ENCODE assay signal across 8 cellular contexts in the genomic region with DNA sequence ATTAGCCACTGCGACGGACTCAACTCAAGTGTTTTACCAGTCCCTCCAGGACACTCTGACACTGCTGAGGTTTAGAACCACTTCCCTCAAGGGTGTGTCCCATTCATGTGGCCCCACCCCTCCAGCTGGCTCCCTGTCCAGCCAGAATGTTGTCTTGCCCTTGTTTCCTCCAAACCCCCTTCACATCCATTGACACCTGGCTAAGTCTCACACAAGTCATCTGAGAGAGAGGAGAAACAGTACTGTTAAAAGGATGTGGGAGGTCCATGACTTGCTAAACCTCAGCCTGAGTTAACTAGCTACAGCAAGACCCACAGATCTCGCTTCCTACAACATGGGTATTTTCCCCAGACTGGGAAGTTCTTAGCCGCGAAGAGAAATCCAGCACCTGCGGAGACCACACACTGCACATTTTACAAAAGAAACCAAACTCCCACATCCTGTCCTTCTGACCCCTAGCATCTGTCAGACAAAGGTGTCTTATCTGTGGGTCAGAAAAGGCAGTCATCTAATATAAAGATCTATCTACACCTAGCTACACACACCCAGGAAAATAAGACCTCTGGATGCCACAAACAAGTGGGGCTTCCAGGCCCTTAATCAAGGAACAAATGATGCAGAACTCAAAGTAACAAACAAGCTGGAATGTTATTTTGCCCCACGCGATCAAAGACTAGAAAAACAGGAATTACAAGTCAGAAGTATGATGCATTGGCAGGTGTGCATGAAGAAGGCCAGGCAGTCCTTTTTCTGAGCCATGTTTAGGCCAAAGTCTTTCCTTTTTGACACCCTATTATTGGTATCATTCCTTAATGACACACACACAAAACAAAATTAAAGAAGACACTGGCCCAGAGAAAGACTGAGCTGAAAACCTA. TPM values are rescaled to one million over a fixed set of nuclear protein-coding genes. Genes with fewer than 3 reads are reported as not detected.
DNase-seq lines count a peak whose midpoint lies in the region; ATAC-seq, FAIRE-seq and TF ChIP-seq lines count a peak whose summit lies in the region.

No MANE protein-coding gene starts in this region.

- TF ChIP-seq CTCF in kidney (IDR thresholded peaks at IDR 0.05; ENCODE audit: borderline replicate concordance, extremely low read depth, insufficient read depth) = no peak
- TF ChIP-seq CTCF in esophagus muscularis mucosa (IDR thresholded peaks at IDR 0.05) = no peak

- H3K36me3 ChIP-seq in Karpas-422 (ENCODE audit: insufficient read depth, low read length) (no peaks in the 10 kb centered on the region), kidney (ENCODE audit: control insufficient read depth in 1 of 2, insufficient read depth in 2 of 2, low read length in 2 of 2) (no peaks in the 10 kb centered on the region), esophagus muscularis mucosa (no peaks in the 10 kb centered on the region)

- H3K27ac ChIP-seq in Karpas-422 (ENCODE audit: low read length) = peak overlapping the region; percentile 30
- H3K27ac ChIP-seq in kidney (ENCODE audit: low read depth in 2 of 2, low read length in 2 of 2) = peak overlapping the region; percentile 30 to 91
- H3K27ac ChIP-seq in esophagus muscularis mucosa (replicated peaks in 1 of 4) = no peak overlapping the region

- WGBS in esophagus muscularis mucosa = 75% methylated on average over 8 of the region's 8 CpGs

- DNase-seq in H4 (ENCODE audit: low spot score) (peak; percentile 47), Karpas-422 (no peak), kidney (no peak), SHP77 treated with DMSO at 0.1 percent for 48 hours (lab: John Stamatoyannopoulos, UW) (no peak), esophagus muscularis mucosa (ENCODE audit: extremely low spot score) (no peak), NCI-H1092 (lab: John Stamatoyannopoulos, UW) (no peak)
- DNase-seq in activated CD8-positive, alpha-beta memory T cell treated with anti-CD3 and anti-CD28 coated beads, Interleukin-2, amount 10 ng/mL, durations not matched to agents 7 days and 5 days = peak; percentile 78

- no peak overlapping the region for H2AFZ ChIP-seq in Karpas-422 (ENCODE audit: low read length)

- no peaks in the 10 kb centered on the region for H3K9me3 Mint-ChIP-seq in activated CD8-positive, alpha-beta memory T cell treated with anti-CD3 and anti-CD28 coated beads, Interleukin-2, amount 10 ng/mL, durations not matched to agents 7 days and 5 days (ENCODE audit: low read depth)

- no peak for FAIRE-seq in kidney (lab: Jason Lieb, UNC)

- H3K4me1 Mint-ChIP-seq in activated CD8-positive, alpha-beta memory T cell treated with anti-CD3 and anti-CD28 coated beads, Interleukin-2, amount 10 ng/mL, durations not matched to agents 7 days and 5 days = peaks cover 75% of the 10 kb centered on the region

- ATAC-seq in GM18519 (IDR thresholded peaks at IDR 0.05; ENCODE audit: low FRiP score, unreplicated experiment) = peak; percentile 79
- peak; percentile 83 for ATAC-seq in activated CD8-positive, alpha-beta memory T cell treated with anti-CD3 and anti-CD28 coated beads, Interleukin-2, amount 10 ng/mL, durations not matched to agents 7 days and 5 days

- H3K27ac Mint-ChIP-seq in activated CD8-positive, alpha-beta memory T cell treated with anti-CD3 and anti-CD28 coated beads, Interleukin-2, amount 10 ng/mL, durations not matched to agents 7 days and 5 days = peak overlapping the region; percentile 76

- H3K4me2 ChIP-seq in Karpas-422 (ENCODE audit: low read depth, low read length, poor library complexity, severe bottlenecking) = no peak overlapping the region

- peaks cover 10% of the 10 kb centered on the region for H3K36me3 Mint-ChIP-seq in activated CD8-positive, alpha-beta memory T cell treated with anti-CD3 and anti-CD28 coated beads, Interleukin-2, amount 10 ng/mL, durations not matched to agents 7 days and 5 days

- no peaks in the 10 kb centered on the region for H3K27me3 Mint-ChIP-seq in activated CD8-positive, alpha-beta memory T cell treated with anti-CD3 and anti-CD28 coated beads, Interleukin-2, amount 10 ng/mL, durations not matched to agents 7 days and 5 days

- TF ChIP-seq POLR2A in esophagus muscularis mucosa (IDR thresholded peaks at IDR 0.05; ENCODE audit: low read depth) = no peak

- peaks cover 76% of the 10 kb centered on the region for H4K20me1 ChIP-seq in Karpas-422 (ENCODE audit: insufficient read depth, low read depth, low read length)

- H3K9ac ChIP-seq in Karpas-422 (ENCODE audit: low read length) (no peak overlapping the region), kidney (ENCODE audit: low read length in 2 of 2) (no peak overlapping the region)

- H3K9me3 ChIP-seq in Karpas-422 (ENCODE audit: low read length) (no peaks in the 10 kb centered on the region), kidney (ENCODE audit: control insufficient read depth in 1 of 2, low read length in 2 of 2) (no peaks in the 10 kb centered on the region), esophagus muscularis mucosa (no peaks in the 10 kb centered on the region)

- no peak overlapping the region for H3K4me3 ChIP-seq in Karpas-422 (ENCODE audit: low read length)
- H3K4me3 ChIP-seq in kidney (ENCODE audit: low read length in 2 of 2) = no peak overlapping the region
- H3K4me3 ChIP-seq in esophagus muscularis mucosa = no peak overlapping the region

- TF ChIP-seq EP300 in esophagus muscularis mucosa (IDR thresholded peaks at IDR 0.05) = no peak

- H3K9me2 ChIP-seq in Karpas-422 (replicated peaks; ENCODE audit: insufficient read depth, low read length) = no peaks in the 10 kb centered on the region

- H3K79me2 ChIP-seq in Karpas-422 (ENCODE audit: low read length) = peaks cover 99% of the 10 kb centered on the region

- H3K4me3 Mint-ChIP-seq in activated CD8-positive, alpha-beta memory T cell treated with anti-CD3 and anti-CD28 coated beads, Interleukin-2, amount 10 ng/mL, durations not matched to agents 7 days and 5 days = peak overlapping the region; percentile 51

- H3K27me3 ChIP-seq in Karpas-422 (ENCODE audit: low read length) (no peaks in the 10 kb centered on the region), esophagus muscularis mucosa (no peaks in the 10 kb centered on the region)

- H3K4me1 ChIP-seq in Karpas-422 (ENCODE audit: low read length) (peaks cover 97% of the 10 kb centered on the region), kidney (ENCODE audit: control insufficient read depth in 1 of 2, insufficient read depth in 1 of 2, low read depth in 1 of 2, low read length in 2 of 2) (peaks cover 0 to 9% of the 10 kb centered on the region in 2 donors), esophagus muscularis mucosa (peaks cover 0 to 5% (median 0%) of the 10 kb centered on the region in 4 donors)

- CTCF ChIA-PET in activated CD8-positive, alpha-beta memory T cell treated with anti-CD3 and anti-CD28 coated beads, Interleukin-2, amount 10 ng/mL, durations not matched to agents 7 days and 5 days (lab: Charles Lee) = interaction anchor here (1.2 to 3.7 kb wide), 6 partner anchors 13 to 154 kb away, joined by 3 to 21 read pairs (median 6); a partner anchor contains a TSS

- intact Hi-C loops in kidney (cut with DNase I) = no loop called here
- intact Hi-C loops in esophagus muscularis mucosa (cut with DNase I) = no loop called here

RNA-seq across cellular contexts. Expression of a gene that starts 13.9 kb away (rescaled TPM):
- total RNA-seq in H4 (2014; rRNA removed; shearing (Covaris generic)) = 10.2 and 13.0 TPM in 2 replicates
- total RNA-seq in Karpas-422 (2014; rRNA removed; shearing (Covaris generic); ENCODE audit: low replicate concordance) = 120 and 149 TPM in 2 replicates
- 100 to 1,000 TPM in 1 of 2 experiments, 10 to 100 TPM in 1; 98.3 to 133 TPM for total RNA-seq in activated CD8-positive, alpha-beta memory T cell treated with anti-CD3 and anti-CD28 coated beads, Interleukin-2, amount 10 ng/mL, durations not matched to agents 7 days and 5 days
- total RNA-seq in kidney = 40.5 TPM
- polyA plus RNA-seq in kidney (ENCODE audit: insufficient read depth, low read depth, low replicate concordance) = 8.6 TPM
- total RNA-seq in esophagus muscularis mucosa = 1 to 10 TPM; 2.6 to 4.6 (median 3.3) TPM

Comparison
In these comparisons a context has a peak if more than half of its experiments do, and no peak if none do; other contexts are left out.
1. DNase-seq: peak in H4 (single experiment) and activated CD8-positive, alpha-beta memory T cell treated with anti-CD3 and anti-CD28 coated beads, Interleukin-2, amount 10 ng/mL, durations not matched to agents 7 days and 5 days (single experiment); none in Karpas-422 (single experiment), kidney (single experiment), SHP77 treated with DMSO at 0.1 percent for 48 hours (single experiment), esophagus muscularis mucosa (single experiment) and NCI-H1092 (single experiment).
2. H3K27ac ChIP-seq: peak in Karpas-422 (single experiment) and kidney (2 of 2); none in esophagus muscularis mucosa (0 of 4).